ENCODE assay signal across 9 cellular contexts in the genomic region with DNA sequence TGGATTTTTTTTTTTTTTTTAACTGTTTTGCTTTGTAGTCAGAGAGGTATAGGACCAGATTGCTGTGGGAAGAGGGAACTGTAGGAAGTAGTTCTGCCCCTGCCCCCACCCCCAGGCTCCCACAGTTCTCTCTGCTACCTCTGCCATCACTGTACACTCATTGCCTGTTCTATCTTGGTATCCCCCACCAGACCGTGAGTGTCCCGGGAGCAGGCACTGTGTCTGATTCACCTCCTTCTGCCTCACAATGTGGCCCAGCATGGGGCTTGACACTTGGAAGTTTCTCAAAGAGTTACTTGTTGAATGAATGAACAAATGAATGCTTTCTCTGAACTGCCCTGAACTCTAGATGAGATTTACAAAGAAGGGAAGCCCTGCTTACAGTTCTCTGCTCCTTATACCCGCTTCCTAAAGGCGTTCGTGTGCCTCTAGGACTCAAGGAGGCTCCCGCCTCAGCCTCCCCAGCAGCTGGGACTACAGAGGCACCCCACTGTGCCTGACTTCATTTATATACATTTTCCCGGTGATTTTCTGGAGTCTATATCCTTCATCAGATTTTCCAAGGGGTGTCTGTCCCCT. TPM values are rescaled to one million over a fixed set of nuclear protein-coding genes. Genes with fewer than 3 reads are reported as not detected.
A peak's percentile ranks its signal among the peaks of the same experiment; 100 is the strongest.
DNase-seq lines count a peak whose midpoint lies in the region; ATAC-seq and TF ChIP-seq lines count a peak whose summit lies in the region.
"Had no signal": no experiment of that assay in that cellular context is flagged by ENCODE, and none has a peak within 500 bp of the region (broad histone marks: within the 10 kb centered on the region; RNA-seq: fewer than 3 reads in every experiment).

No MANE protein-coding gene starts in this region.

- no peak for TF ChIP-seq EP300 in transverse colon (IDR thresholded peaks at IDR 0.05; ENCODE audit: low read depth)

- TF ChIP-seq POLR2A in body of pancreas (IDR thresholded peaks at IDR 0.05) (no peak), transverse colon (IDR thresholded peaks at IDR 0.05) (no peak)

- peak overlapping the region; percentile 60; the same call in 1 of the 2 replicates for H3K9ac ChIP-seq in iPS-20b (ENCODE audit: low read depth, low read length)

- in situ Hi-C loops in transverse colon (cut with MboI; ENCODE audit: low pct_ligation_motif_present in 1 of 4, low pct_unique_long_range_greater_than_20kb in 1 of 4, low sequenced_read_pairs in 3 of 4), result no loop called here

- 73 to 80% methylated on average over 7 of the region's 7 CpGs for WGBS in heart right ventricle, 2 donors
- WGBS in body of pancreas, 2 donors, result 77 to 82% methylated on average over 7 of the region's 7 CpGs
- 80 to 95% methylated on average over 7 of the region's 7 CpGs for WGBS in transverse colon (ENCODE audit: low coverage in 1 of 2), 2 donors

- intact Hi-C loops in heart right ventricle (cut with DNase I), result no loop called here
- intact Hi-C loops in Right ventricle myocardium superior (cut with DNase I), result no loop called here
- intact Hi-C loops in body of pancreas (cut with DNase I), result no loop called here
- intact Hi-C loops in transverse colon (cut with DNase I; ENCODE audit: low total_unique reads), result no loop called here

- peak in 2 of 8 donors; percentile 16 to 36 for ATAC-seq in heart right ventricle
- no peak for ATAC-seq in Right ventricle myocardium superior (ENCODE audit: poor library complexity)
- ATAC-seq in body of pancreas, result no peak
- ATAC-seq in HG03175 (IDR thresholded peaks at IDR 0.05; ENCODE audit: unreplicated experiment), result no peak
- no peak for ATAC-seq in GM19035 (IDR thresholded peaks at IDR 0.05; ENCODE audit: unreplicated experiment)
- no peak for ATAC-seq in GM19023 (IDR thresholded peaks at IDR 0.05; ENCODE audit: unreplicated experiment)

- H3K4me3 ChIP-seq in heart right ventricle, result no peak overlapping the region
- no peak overlapping the region for H3K4me3 ChIP-seq in body of pancreas
- H3K4me3 ChIP-seq in iPS-20b (ENCODE audit: low read length), result peak overlapping the region; percentile 56; the same call in 1 of the 2 replicates
- H3K4me3 ChIP-seq in transverse colon, result no peak overlapping the region

- H3K27ac ChIP-seq in heart right ventricle (peak overlapping the region in 9 of 10 donors; percentile 24 to 88 (median 77)), body of pancreas (peak overlapping the region; percentile 87 to 90 (median 90)), iPS-20b (ENCODE audit: low read length) (peak overlapping the region; percentile 83), transverse colon (peak overlapping the region; percentile 81 to 88 (median 86))

- H3K4me1 ChIP-seq in heart right ventricle, result peaks cover 4 to 32% (median 21%) of the 10 kb centered on the region in 9 donors
- peaks cover 34% of the 10 kb centered on the region for H3K4me1 ChIP-seq in body of pancreas
- H3K4me1 ChIP-seq in iPS-20b (ENCODE audit: insufficient read depth, low read length), result peaks cover 30% of the 10 kb centered on the region; the same call in 1 of the 2 replicates
- peaks cover 4 to 31% (median 16%) of the 10 kb centered on the region in 4 donors for H3K4me1 ChIP-seq in transverse colon

- no peak for TF ChIP-seq CTCF in heart right ventricle (IDR thresholded peaks at IDR 0.05)
- TF ChIP-seq CTCF in body of pancreas (IDR thresholded peaks at IDR 0.05), result no peak
- no peak for TF ChIP-seq CTCF in transverse colon (IDR thresholded peaks at IDR 0.05)

- no peaks in the 10 kb centered on the region for H3K36me3 ChIP-seq in heart right ventricle
- no peaks in the 10 kb centered on the region for H3K36me3 ChIP-seq in body of pancreas (replicated peaks in 1 of 2; ENCODE audit: insufficient read depth in 1 of 2, low read depth in 2 of 2)
- H3K36me3 ChIP-seq in iPS-20b (ENCODE audit: insufficient read depth, low read depth, low read length), result no peaks in the 10 kb centered on the region
- no peaks in the 10 kb centered on the region for H3K36me3 ChIP-seq in transverse colon

- H3K27me3 ChIP-seq in heart right ventricle (no peaks in the 10 kb centered on the region), body of pancreas (no peaks in the 10 kb centered on the region), iPS-20b (ENCODE audit: insufficient read depth, low read length) (no peaks in the 10 kb centered on the region), transverse colon (no peaks in the 10 kb centered on the region)

- no peaks in the 10 kb centered on the region for H3K9me3 ChIP-seq in heart right ventricle
- no peaks in the 10 kb centered on the region for H3K9me3 ChIP-seq in body of pancreas
- no peaks in the 10 kb centered on the region for H3K9me3 ChIP-seq in iPS-20b (ENCODE audit: insufficient read depth, low read depth, low read length)
- H3K9me3 ChIP-seq in transverse colon, result no peaks in the 10 kb centered on the region

- DNase-seq in heart right ventricle, result no peak
- no peak for DNase-seq in Right ventricle myocardium superior
- peak in 2 of 4 donors; percentile 13 to 15 for DNase-seq in body of pancreas
- no peak for DNase-seq in transverse colon
- DNase-seq: activated CD4-positive, alpha-beta memory T cell treated with anti-CD3 and anti-CD28 coated beads, Interleukin-2, amount 10 ng/mL, durations not matched to agents 7 days and 5 days had no signal

RNA-seq across cellular contexts. Expression of a gene that starts 27.1 kb away (rescaled TPM):
- total RNA-seq in heart right ventricle (10 to 100 TPM; 26.2 to 45.7 (median 29.8) TPM), Right ventricle myocardium superior (30.7 TPM), body of pancreas (10 to 100 TPM; 40.2 to 50.1 TPM), transverse colon (10 to 100 TPM; 52.4 to 98.4 (median 76.0) TPM)
- polyA plus RNA-seq in heart right ventricle, result 10 to 100 TPM in 1 of 2 donors, 1 to 10 TPM in 1; 8.1 to 12.1 TPM
